11 cellular contexts compared by ENCODE assay signal in genomic region chr1:47785561-47786271, GRCh38.
DNase-seq lines count a peak whose midpoint lies in the region; ATAC-seq, FAIRE-seq and TF ChIP-seq lines count a peak whose summit lies in the region.
"Had no signal": no experiment of that assay in that cellular context is flagged by ENCODE, and none has a peak within 500 bp of the region (broad histone marks: within the 10 kb centered on the region; RNA-seq: fewer than 3 reads in every experiment).

No MANE protein-coding gene starts in this region.

- H3K4me3 ChIP-seq in Loucy (ENCODE audit: low read length, poor library complexity, severe bottlenecking) (no peak overlapping the region), iPS DF 6.9 (ENCODE audit: low read length) (no peak overlapping the region), small intestine (ENCODE audit: low read depth in 1 of 2, low read length in 2 of 2) (no peak overlapping the region), Caco-2 (ENCODE audit: low read depth, low read length) (no peak overlapping the region)

- BruUV-seq in Caco-2 (replicated peaks; lab: Mats Ljungman, UMichigan): no TSS peak

- TF ChIP-seq CTCF in Loucy (conservative IDR thresholded peaks at IDR 0.05; ENCODE audit: low read length) (peak; percentile 53), brain (conservative IDR thresholded peaks at IDR 0.05) (peak; percentile 50 to 60), Caco-2 (IDR thresholded peaks at IDR 0.05; ENCODE audit: insufficient read depth in 1 of 2, low read depth in 1 of 2, low read length in 1 of 2, severe bottlenecking in 1 of 2, unreplicated experiment in 1 of 2) (peak in 1 of 2 experiments; percentile 42)

- H4K20me1 ChIP-seq in Loucy (ENCODE audit: insufficient read depth, low read length, poor library complexity, severe bottlenecking): no peaks in the 10 kb centered on the region

- no peaks in the 10 kb centered on the region for H3K36me3 Mint-ChIP-seq in brain
- no peaks in the 10 kb centered on the region for H3K36me3 Mint-ChIP-seq in Caco-2 (ENCODE audit: insufficient read depth, unreplicated experiment)

- H3K9me3 Mint-ChIP-seq in brain (no peaks in the 10 kb centered on the region), Caco-2 (ENCODE audit: unreplicated experiment) (no peaks in the 10 kb centered on the region)

- intact Hi-C loops in Caco-2 (cut with micrococcal nuclease; ENCODE audit: unreplicated experiment): loop anchor here (1.0 kb wide), 1 partner anchor 146 kb away; no protein-coding TSS in a partner anchor

- FAIRE-seq in small intestine (lab: Jason Lieb, UNC): no peak

- H3K4me1 Mint-ChIP-seq in brain (peaks cover 40% of the 10 kb centered on the region), Caco-2 (ENCODE audit: low read depth, unreplicated experiment) (peaks cover 7% of the 10 kb centered on the region)

- H3K4me2 ChIP-seq in Loucy (ENCODE audit: low read depth, low read length, poor library complexity, severe bottlenecking): no peak overlapping the region

- no peaks in the 10 kb centered on the region for H3F3A ChIP-seq in Loucy (ENCODE audit: low read depth)

- H3K79me2 ChIP-seq in Loucy (ENCODE audit: insufficient read depth, low read length): no peaks in the 10 kb centered on the region
- H3K79me2 ChIP-seq: parathyroid adenoma had no signal

- H3K27me3 ChIP-seq in Loucy (ENCODE audit: insufficient read depth, low read length, poor library complexity, severe bottlenecking) (no peaks in the 10 kb centered on the region), iPS DF 6.9 (ENCODE audit: control insufficient read depth, insufficient read depth, low read length) (no peaks in the 10 kb centered on the region), small intestine (ENCODE audit: control insufficient read depth in 2 of 2, insufficient read depth in 2 of 2, low read length in 2 of 2) (no peaks in the 10 kb centered on the region), Caco-2 (replicated peaks; ENCODE audit: control insufficient read depth, insufficient read depth, low read length) (no peaks in the 10 kb centered on the region)

- H3K27ac Mint-ChIP-seq in brain: peak overlapping the region in 2 of 5 experiments; percentile 51 to 75
- H3K27ac Mint-ChIP-seq in Caco-2 (ENCODE audit: unreplicated experiment): no peak overlapping the region
- H3K27ac Mint-ChIP-seq: HFFc6 had no signal

- no peak overlapping the region for H3K9ac ChIP-seq in Loucy (ENCODE audit: low read depth, low read length, poor library complexity, severe bottlenecking)
- H3K9ac ChIP-seq: parathyroid adenoma had no signal

- H3K27me3 Mint-ChIP-seq in brain (peaks cover 4% of the 10 kb centered on the region), Caco-2 (ENCODE audit: insufficient read depth, unreplicated experiment) (peaks cover 6% of the 10 kb centered on the region)

- H2AFZ ChIP-seq in Loucy (ENCODE audit: low read length): no peak overlapping the region
- H2AFZ ChIP-seq: parathyroid adenoma had no signal

- ATAC-seq in GM21360 (IDR thresholded peaks at IDR 0.05; ENCODE audit: unreplicated experiment): no peak

- H3K9me2 ChIP-seq in Loucy (replicated peaks; ENCODE audit: low read depth, low read length): no peaks in the 10 kb centered on the region

- no peak overlapping the region for H3K27ac ChIP-seq in iPS DF 6.9 (ENCODE audit: low read length)
- no peak overlapping the region for H3K27ac ChIP-seq in small intestine (ENCODE audit: low read depth in 1 of 2, low read length in 1 of 2)
- H3K27ac ChIP-seq: parathyroid adenoma had no signal

- no CpG with 5 or more reads among the region's 10 CpGs for WGBS in iPS DF 6.9 (ENCODE audit: insufficient coverage, insufficient read length)
- WGBS in small intestine, 3 donors: 77 to 82% (median 78%) methylated on average over 10 of the region's 10 CpGs

- CTCF ChIA-PET in Caco-2 (lab: Charles Lee): no interaction called here

- H3K36me3 ChIP-seq in Loucy (ENCODE audit: insufficient read depth, low read length): no peaks in the 10 kb centered on the region
- no peaks in the 10 kb centered on the region for H3K36me3 ChIP-seq in iPS DF 6.9 (ENCODE audit: control insufficient read depth, insufficient read depth, low read length)
- no peaks in the 10 kb centered on the region for H3K36me3 ChIP-seq in small intestine (ENCODE audit: control insufficient read depth in 2 of 2, insufficient read depth in 2 of 2, low read length in 2 of 2)
- H3K36me3 ChIP-seq in Caco-2 (ENCODE audit: control insufficient read depth, insufficient read depth, low read length): no peaks in the 10 kb centered on the region

- DNase-seq in iPS DF 6.9 (ENCODE audit: low read depth, low spot score) (peak; percentile 13), small intestine (peak; percentile 12), Caco-2 (no peak), mesenteric fat pad (ENCODE audit: low spot score) (no peak)
- DNase-seq: EL, HFFc6, NCI-H1092 had no signal

- H3K9me3 ChIP-seq in Loucy (ENCODE audit: insufficient read depth, low read depth, low read length): no peaks in the 10 kb centered on the region
- H3K9me3 ChIP-seq in iPS DF 6.9 (ENCODE audit: control insufficient read depth, insufficient read depth, low read length): no peaks in the 10 kb centered on the region
- no peaks in the 10 kb centered on the region for H3K9me3 ChIP-seq in small intestine (ENCODE audit: control insufficient read depth, low read depth)
- no peaks in the 10 kb centered on the region for H3K9me3 ChIP-seq in Caco-2

- H3K4me3 Mint-ChIP-seq in brain (no peak overlapping the region), Caco-2 (ENCODE audit: unreplicated experiment) (no peak overlapping the region)
- H3K4me3 Mint-ChIP-seq: HFFc6 had no signal

- POLR2A ChIA-PET in Caco-2 (lab: Charles Lee): no interaction called here

- H3K4me1 ChIP-seq in Loucy (ENCODE audit: insufficient read depth, low read length, poor library complexity, severe bottlenecking) (no peaks in the 10 kb centered on the region), iPS DF 6.9 (ENCODE audit: control insufficient read depth, insufficient read depth, low read length) (no peaks in the 10 kb centered on the region), small intestine (ENCODE audit: control insufficient read depth in 2 of 2, insufficient read depth in 1 of 2, low read depth in 1 of 2, low read length in 1 of 2) (no peaks in the 10 kb centered on the region), Caco-2 (no peaks in the 10 kb centered on the region)
- H3K4me1 ChIP-seq: parathyroid adenoma had no signal

Comparison
In these comparisons a context has a peak if more than half of its experiments do, and no peak if none do; other contexts are left out.
1. DNase-seq: peak in iPS DF 6.9 (single experiment) and small intestine (single experiment); none in Caco-2 (0 of 2) and mesenteric fat pad (single experiment).